ENCODE assay signal across 34 cellular contexts in the genomic region with DNA sequence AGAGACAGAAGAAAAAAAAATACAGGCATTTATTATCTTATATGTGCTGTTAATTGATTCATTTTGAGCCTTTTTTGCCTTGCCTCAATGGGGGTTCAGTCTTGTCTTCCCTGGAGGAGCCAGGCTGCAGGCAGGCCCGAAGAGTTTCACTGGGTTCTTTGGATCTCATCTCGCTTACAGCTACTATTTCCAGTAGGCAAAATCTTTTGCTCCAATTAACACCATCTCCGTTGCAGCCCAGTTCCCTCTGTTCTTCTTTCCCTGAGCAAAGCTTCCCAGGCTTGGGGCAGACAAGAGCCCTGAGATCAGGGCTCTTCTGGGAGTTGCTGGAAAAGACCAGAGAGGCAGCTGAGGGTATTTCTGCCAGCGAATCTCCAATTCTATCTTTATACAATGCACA.
"Had no signal": no experiment of that assay in that cellular context is flagged by ENCODE, and none has a peak within 500 bp of the region (broad histone marks: within the 10 kb centered on the region; RNA-seq: fewer than 3 reads in every experiment).

No MANE protein-coding gene starts in this region.

- H3K27me3 ChIP-seq: MG63 had no signal

- H3K9me3 ChIP-seq: MG63 had no signal

- DNase-seq: Karpas-422, Kasumi-1, KG1, MG63, MM.1S, MV-4-11, NCI-H1048, NCI-H1092, NCI-H1092 treated with DMSO at 0.1 percent for 48 hours, NCI-H1105, NCI-H1105 treated with DMSO at 0.1 percent for 48 hours, NCI-H1417, NCI-H1417 treated with DMSO at 0.1 percent for 48 hours, NCI-H1436, NCI-H1436 treated with DMSO at 0.1 percent for 48 hours, NCI-H146, NCI-H1694, NCI-H1694 treated with DMSO at 0.1 percent for 48 hours, NCI-H187, NCI-H187 treated with DMSO at 0.1 percent for 48 hours, NCI-H1930, NCI-H2029, NCI-H2029 treated with DMSO at 0.1 percent for 48 hours, NCI-H2081, NCI-H2081 treated with DMSO at 0.1 percent for 48 hours, NCI-H2107, NCI-H2171, NCI-H2171 treated with DMSO at 0.1 percent for 48 hours, NCI-H2227 treated with DMSO at 0.1 percent for 48 hours, NCI-H226, NCI-H345, NCI-H446, NCI-H446 treated with DMSO at 0.1 percent for 48 hours had no signal

- H3K4me3 ChIP-seq: MG63 had no signal

- H3K36me3 ChIP-seq: MG63 had no signal

- H3K27ac ChIP-seq: KMS-11 had no signal
